28 cellular contexts compared by ENCODE assay signal in genomic region chr1:52937433-52938065, GRCh38.
"Had no signal": no experiment of that assay in that cellular context is flagged by ENCODE, and none has a peak within 500 bp of the region (broad histone marks: within the 10 kb centered on the region; RNA-seq: fewer than 3 reads in every experiment).

No MANE protein-coding gene starts in this region.

- H3K4me3 ChIP-seq: coronary artery, dorsolateral prefrontal cortex, gastroesophageal sphincter, heart right ventricle had no signal

- H3K9me3 ChIP-seq: gastroesophageal sphincter, heart right ventricle had no signal

- DNase-seq: activated CD4-positive, alpha-beta memory T cell treated with anti-CD3 and anti-CD28 coated beads for 36 hours; activated CD4-positive, alpha-beta T cell treated with anti-CD3 and anti-CD28 coated beads for 36 hours; activated CD4-positive, alpha-beta T cell treated with anti-CD3 and anti-CD28 coated beads, Interleukin-2, amount 10 ng/mL, durations not matched to agents 24 days and 14 days; activated CD4-positive, CD25-positive, alpha-beta regulatory T cell; activated CD4-positive, CD25-positive, alpha-beta regulatory T cell treated with anti-CD3 and anti-CD28 coated beads, Interleukin-2, amount 50 U/mL, for 72 hours; activated CD8-positive, alpha-beta memory T cell treated with anti-CD3 and anti-CD28 coated beads, Interleukin-2, amount 10 ng/mL, durations not matched to agents 7 days and 5 days; activated CD8-positive, alpha-beta memory T cell treated with anti-CD3 and anti-CD28 coated beads, Interleukin-2, amount 50 U/mL, for 4 hours; activated CD8-positive, alpha-beta T cell treated with anti-CD3 and anti-CD28 coated beads, Interleukin-2, amount 10 ng/mL, durations not matched to agents 7 days and 5 days; activated effector memory CD4-positive, alpha-beta T cell treated with Interleukin-2 at 50 U/mL for 16 hours; activated gamma-delta T cell treated with Interleukin-2 at 50 U/mL for 16 hours; activated naive CD4-positive, alpha-beta T cell treated with anti-CD3 and anti-CD28 coated beads, Interleukin-2, amount 50 U/mL, for 16 hours; activated naive CD4-positive, alpha-beta T cell treated with Interleukin-2 at 50 U/mL for 16 hours; activated T-cell treated with anti-CD3 and anti-CD28 coated beads, Interleukin-2, amount 50 U/mL, for 4 hours; amniotic stem cell; anterior cingulate cortex; brain microvascular endothelial cell; dorsolateral prefrontal cortex; effector memory CD4-positive, alpha-beta T cell; endodermal cell; foreskin fibroblast; heart right ventricle; T-helper 1 cell; T-helper 17 cell; T1000 had no signal

- ATAC-seq: activated CD4-positive, alpha-beta T cell treated with anti-CD3 and anti-CD28 coated beads for 36 hours; activated CD8-positive, alpha-beta memory T cell treated with anti-CD3 and anti-CD28 coated beads, Interleukin-2, amount 10 ng/mL, durations not matched to agents 7 days and 5 days; activated CD8-positive, alpha-beta T cell treated with anti-CD3 and anti-CD28 coated beads, Interleukin-2, amount 10 ng/mL, durations not matched to agents 7 days and 5 days; activated T-cell treated with anti-CD3 and anti-CD28 coated beads, Interleukin-2, amount 50 U/mL, for 4 hours; activated T-helper 17 cell treated with anti-CD3 and anti-CD28 coated beads, Interleukin-2, amount 50 U/mL, for 72 hours; esophagus mucosa; gastroesophageal sphincter; heart right ventricle; T-helper 17 cell had no signal

- H3K27ac ChIP-seq: brain microvascular endothelial cell, coronary artery, dorsolateral prefrontal cortex, gastroesophageal sphincter, heart right ventricle had no signal

- H3K36me3 ChIP-seq: brain microvascular endothelial cell had no signal

- H3K4me1 ChIP-seq: gastroesophageal sphincter had no signal

- H3K27me3 ChIP-seq: brain microvascular endothelial cell, dorsolateral prefrontal cortex, gastroesophageal sphincter, heart right ventricle had no signal
